In the genomic region with DNA sequence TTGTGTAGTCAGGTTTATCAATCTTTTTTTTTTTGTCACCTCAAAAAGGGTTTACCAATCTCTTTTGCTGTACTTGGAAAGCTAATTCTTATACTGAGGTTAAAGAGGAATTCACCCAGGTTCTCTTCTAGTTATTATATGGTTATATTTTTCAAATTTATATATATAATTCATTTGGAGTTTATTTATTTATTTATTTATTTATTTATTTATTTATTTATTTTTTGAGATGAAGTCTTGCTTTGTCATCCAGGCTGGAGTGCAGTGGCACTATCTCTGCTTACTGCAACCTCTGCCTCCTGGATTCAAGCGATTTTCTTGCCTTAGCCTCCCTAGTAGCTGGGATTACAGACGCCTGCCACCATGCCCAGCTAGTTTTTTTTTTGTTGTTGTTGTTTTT, we compare ENCODE assay signal across 7 cellular contexts.
"Had no signal": no experiment of that assay in that cellular context is flagged by ENCODE, and none has a peak within 500 bp of the region (broad histone marks: within the 10 kb centered on the region; RNA-seq: fewer than 3 reads in every experiment).

No MANE protein-coding gene starts in this region.

- H3K4me2 ChIP-seq: KMS-11 had no signal

- FAIRE-seq: HepG2, K562 had no signal

- H3K4me3 ChIP-seq: K562 had no signal

- ATAC-seq: HepG2, K562 had no signal

- H3K27ac ChIP-seq: HL-60, KMS-11 had no signal

- DNase-seq: IMR-90, KBM-7, KG1 had no signal
